In genomic region chr5:7904170-7904569, GRCh38 we compare ENCODE assay signal across 11 cellular contexts. TPM values are rescaled to one million over a fixed set of nuclear protein-coding genes. Genes with fewer than 3 reads are reported as not detected.
DNase-seq lines count a peak whose midpoint lies in the region; ATAC-seq and TF ChIP-seq lines count a peak whose summit lies in the region.
"Had no signal": no experiment of that assay in that cellular context is flagged by ENCODE, and none has a peak within 500 bp of the region (broad histone marks: within the 10 kb centered on the region; RNA-seq: fewer than 3 reads in every experiment).

No MANE protein-coding gene starts in this region.

- DNase-seq in A673 (ENCODE audit: low spot score) (peak; percentile 63), GM23338 (ENCODE audit: low spot score) (no peak), SW480 (ENCODE audit: low spot score) (peak; percentile 52), fibroblast of pulmonary artery (ENCODE audit: low read depth) (peak; percentile 66), activated gamma-delta T cell (lab: John Stamatoyannopoulos, UW) (no peak), lower lobe of right lung (no peak), KBM-7 (no peak)
- DNase-seq: naive thymus-derived CD4-positive, alpha-beta T cell; NK-92 treated with Interleukin-12 subunit alpha and Interleukin-12 subunit beta, amount 100 ng/mL, for 24 hours had no signal

- H3K27me3 Mint-ChIP-seq in GM23338 (ENCODE audit: insufficient read depth, low read depth, poor library complexity): no peaks in the 10 kb centered on the region
- H3K27me3 Mint-ChIP-seq: naive thymus-derived CD4-positive, alpha-beta T cell had no signal

- no peak overlapping the region for H2AFZ ChIP-seq in GM23338
- H2AFZ ChIP-seq: hepatocyte had no signal

- H3F3A ChIP-seq in GM23338 (replicated peaks; ENCODE audit: low read depth): no peaks in the 10 kb centered on the region

- H3K36me3 ChIP-seq in A673 (ENCODE audit: insufficient read depth, low read length, poor library complexity, severe bottlenecking) (peaks cover 28% of the 10 kb centered on the region), GM23338 (ENCODE audit: insufficient read depth) (peaks cover 26% of the 10 kb centered on the region), lower lobe of right lung (peaks cover 49% of the 10 kb centered on the region)

- no peaks in the 10 kb centered on the region for H4K20me1 ChIP-seq in GM23338 (replicated peaks; ENCODE audit: insufficient read depth)

- peaks cover 58% of the 10 kb centered on the region for H3K36me3 Mint-ChIP-seq in GM23338 (ENCODE audit: low read depth)

- H3K27ac Mint-ChIP-seq in GM23338: 0 out of 2 replicates have a peak overlapping the region, but pooled peaks have one; percentile 23
- H3K27ac Mint-ChIP-seq: naive thymus-derived CD4-positive, alpha-beta T cell had no signal

- H3K4me1 Mint-ChIP-seq in GM23338: no peaks in the 10 kb centered on the region

- ATAC-seq in GM23338 (no peak), lower lobe of right lung (no peak), HG03571 (IDR thresholded peaks at IDR 0.05; ENCODE audit: unreplicated experiment) (no peak)
- ATAC-seq: naive thymus-derived CD4-positive, alpha-beta T cell had no signal

- POLR2A ChIA-PET in A673 (lab: Charles Lee; ENCODE audit: low non-redundant PET): no interaction called here

- H3K4me3 Mint-ChIP-seq in GM23338: no peak overlapping the region
- H3K4me3 Mint-ChIP-seq: naive thymus-derived CD4-positive, alpha-beta T cell had no signal

- peaks cover 5% of the 10 kb centered on the region for H3K9me3 ChIP-seq in A673 (ENCODE audit: low read depth, low read length, poor library complexity, severe bottlenecking)
- peaks cover 12% of the 10 kb centered on the region for H3K9me3 ChIP-seq in lower lobe of right lung

- H3K4me1 ChIP-seq in A673 (ENCODE audit: insufficient read depth, low read length, poor library complexity, severe bottlenecking) (no peaks in the 10 kb centered on the region), GM23338 (ENCODE audit: insufficient read depth) (no peaks in the 10 kb centered on the region), lower lobe of right lung (no peaks in the 10 kb centered on the region)

- H3K9me3 Mint-ChIP-seq in GM23338: peaks cover 20% of the 10 kb centered on the region

- no peaks in the 10 kb centered on the region for H3K9me2 ChIP-seq in GM23338 (ENCODE audit: insufficient read depth)

- H3K27ac ChIP-seq in A673 (ENCODE audit: low read depth, low read length, poor library complexity, severe bottlenecking) (no peak overlapping the region), GM23338 (ENCODE audit: low read depth) (no peak overlapping the region), lower lobe of right lung (no peak overlapping the region)
- H3K27ac ChIP-seq: hepatocyte had no signal

- H3K27me3 ChIP-seq in A673 (replicated peaks; ENCODE audit: insufficient read depth, low read depth, low read length, poor library complexity) (no peaks in the 10 kb centered on the region), GM23338 (ENCODE audit: insufficient read depth) (no peaks in the 10 kb centered on the region), lower lobe of right lung (ENCODE audit: low read depth) (no peaks in the 10 kb centered on the region)
- H3K27me3 ChIP-seq: hepatocyte had no signal

- no peak overlapping the region for H3K4me2 ChIP-seq in GM23338
- H3K4me2 ChIP-seq: hepatocyte had no signal

- BruUV-seq in A673 (replicated peaks; lab: Mats Ljungman, UMichigan): no TSS peak

- intact Hi-C loops in A673 (cut with micrococcal nuclease; ENCODE audit: unreplicated experiment): no loop called here
- intact Hi-C loops in lower lobe of right lung (cut with DNase I): no loop called here

- in situ Hi-C loops in KBM-7 (cut with MboI; ENCODE audit: low pct_unique_long_range_greater_than_20kb, low sequenced_read_pairs): no loop called here

- no peaks in the 10 kb centered on the region for H3K79me2 ChIP-seq in GM23338 (replicated peaks; ENCODE audit: insufficient read depth)
- H3K79me2 ChIP-seq: hepatocyte had no signal

- H3K4me3 ChIP-seq in A673 (ENCODE audit: low read depth, low read length, poor library complexity, severe bottlenecking) (no peak overlapping the region), GM23338 (no peak overlapping the region), fibroblast of pulmonary artery (replicated peaks; ENCODE audit: low read depth, low read length) (no peak overlapping the region), lower lobe of right lung (no peak overlapping the region)
- H3K4me3 ChIP-seq: hepatocyte had no signal

- CTCF ChIA-PET in A673 (lab: Charles Lee): no interaction called here

- TF ChIP-seq CTCF in A673 (conservative IDR thresholded peaks at IDR 0.05; ENCODE audit: low read depth, low read length) (no peak), GM23338 (conservative IDR thresholded peaks at IDR 0.05; ENCODE audit: low read depth in 2 of 2) (no peak), fibroblast of pulmonary artery (IDR thresholded peaks at IDR 0.05; ENCODE audit: low read length, missing control alignments) (no peak), lower lobe of right lung (IDR thresholded peaks at IDR 0.05) (no peak)

TF ChIP-seq in GM23338, 12 proteins besides CTCF, POLR2A, EP300 and RAD21:
- TF ChIP-seq, protein P1, sequence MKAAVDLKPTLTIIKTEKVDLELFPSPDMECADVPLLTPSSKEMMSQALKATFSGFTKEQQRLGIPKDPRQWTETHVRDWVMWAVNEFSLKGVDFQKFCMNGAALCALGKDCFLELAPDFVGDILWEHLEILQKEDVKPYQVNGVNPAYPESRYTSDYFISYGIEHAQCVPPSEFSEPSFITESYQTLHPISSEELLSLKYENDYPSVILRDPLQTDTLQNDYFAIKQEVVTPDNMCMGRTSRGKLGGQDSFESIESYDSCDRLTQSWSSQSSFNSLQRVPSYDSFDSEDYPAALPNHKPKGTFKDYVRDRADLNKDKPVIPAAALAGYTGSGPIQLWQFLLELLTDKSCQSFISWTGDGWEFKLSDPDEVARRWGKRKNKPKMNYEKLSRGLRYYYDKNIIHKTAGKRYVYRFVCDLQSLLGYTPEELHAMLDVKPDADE (IDR thresholded peaks at IDR 0.05): no peak
- no peak for TF ChIP-seq JUNB (IDR thresholded peaks at IDR 0.05; ENCODE audit: unreplicated experiment)
- TF ChIP-seq EZH2phosphoT487 (IDR thresholded peaks at IDR 0.05; ENCODE audit: unreplicated experiment): no peak
- TF ChIP-seq POLR2AphosphoS5 (IDR thresholded peaks at IDR 0.05; ENCODE audit: low read depth): no peak
- no peak for TF ChIP-seq ZNF114 (CRISPR knock-in tag; IDR thresholded peaks at IDR 0.05)

RNA-seq across cellular contexts. Expression of gene MTRR, which starts 35.2 kb away (rescaled TPM):
- 44.4 and 57.1 TPM in 2 replicates for total RNA-seq in A673 (2021)
- total RNA-seq in GM23338 (2014; rRNA removed; shearing (Covaris generic)): 39.7 and 55.9 TPM in 2 replicates
- polyA plus RNA-seq in GM23338 (2016; fragmentation: Nextera tagmentation; extraction: Ambion mirVana): 11.6 and 16.5 TPM in 2 replicates
- 92.9 TPM for total RNA-seq in lower lobe of right lung

RNA-seq across cellular contexts. Expression of gene FASTKD3, which starts 35.3 kb away (rescaled TPM):
- total RNA-seq in A673 (2021) (13.2 and 16.8 TPM in 2 replicates), lower lobe of right lung (9.4 TPM)
- total RNA-seq in GM23338 (2014; rRNA removed; shearing (Covaris generic)): 11.8 and 13.5 TPM in 2 replicates
- 10.8 and 12.2 TPM in 2 replicates for polyA plus RNA-seq in GM23338 (2016; fragmentation: Nextera tagmentation; extraction: Ambion mirVana)

RNA-seq across cellular contexts. Expression of gene CFAP90, which starts 53.2 kb away (rescaled TPM):
- total RNA-seq in A673 (2021): not detected in 2 replicates
- 0.10 and 3.5 TPM in 2 replicates for total RNA-seq in GM23338 (2014; rRNA removed; shearing (Covaris generic))
- 1.0 and 1.3 TPM in 2 replicates for polyA plus RNA-seq in GM23338 (2016; fragmentation: Nextera tagmentation; extraction: Ambion mirVana)
- 10.7 TPM for total RNA-seq in lower lobe of right lung
- total RNA-seq: naive thymus-derived CD4-positive, alpha-beta T cell had no signal

Comparison
In these comparisons a context has a peak if more than half of its experiments do, and no peak if none do; other contexts are left out.
1. DNase-seq: peak in A673 (single experiment), SW480 (single experiment) and fibroblast of pulmonary artery (single experiment); none in GM23338 (single experiment), activated gamma-delta T cell (single experiment), lower lobe of right lung (single experiment) and KBM-7 (single experiment).